14 cellular contexts compared by ENCODE assay signal in the genomic region with DNA sequence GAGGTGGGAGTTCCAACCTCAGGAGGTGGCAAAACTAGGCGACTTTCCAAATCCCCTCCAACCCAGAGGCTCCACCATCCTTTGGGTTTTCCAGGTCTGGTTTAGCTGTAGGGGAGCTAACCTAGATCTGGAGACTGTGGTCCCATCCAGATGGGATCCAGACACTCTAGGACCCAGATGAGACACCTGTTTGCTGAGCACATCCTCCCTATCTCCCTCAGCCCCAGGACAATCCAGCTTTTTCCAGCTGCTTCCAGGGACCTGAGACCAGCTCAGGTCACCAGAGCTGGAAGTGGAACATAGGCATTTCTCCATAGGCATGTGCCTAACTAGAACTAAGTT. TPM values are rescaled to one million over a fixed set of nuclear protein-coding genes. Genes with fewer than 3 reads are reported as not detected.
A peak's percentile ranks its signal among the peaks of the same experiment; 100 is the strongest.
DNase-seq lines count a peak whose midpoint lies in the region; ATAC-seq and TF ChIP-seq lines count a peak whose summit lies in the region.
"Had no signal": no experiment of that assay in that cellular context is flagged by ENCODE, and none has a peak within 500 bp of the region (broad histone marks: within the 10 kb centered on the region; RNA-seq: fewer than 3 reads in every experiment).

No MANE protein-coding gene starts in this region.

- POLR2A ChIA-PET in HEK293 (lab: Yijun Ruan, JAX) = interaction anchor here (1.1 to 1.4 kb wide), 3 partner anchors 14 to 309 kb away, joined by 3 to 8 read pairs (median 4); partner anchors contain the start of gene UBP1
- POLR2A ChIA-PET in Panc1 (lab: Charles Lee) = no interaction called here

- H3K4me1 ChIP-seq in HEK293 (ENCODE audit: control insufficient read depth, insufficient read depth, low read length) = no peaks in the 10 kb centered on the region
- no peaks in the 10 kb centered on the region for H3K4me1 ChIP-seq in Panc1 (ENCODE audit: control insufficient read depth, insufficient read depth, low read length)
- H3K4me1 ChIP-seq: psoas muscle had no signal

- no peaks in the 10 kb centered on the region for H3K27me3 ChIP-seq in Panc1 (ENCODE audit: control insufficient read depth, insufficient read depth, low read length)
- H3K27me3 ChIP-seq: esophagus squamous epithelium, heart left ventricle, stomach had no signal

- DNase-seq in Panc1 (ENCODE audit: low read depth, low spot score) = no peak
- DNase-seq in retina = peak; percentile 28
- no peak for DNase-seq in stimulated activated CD4-positive, alpha-beta T cell treated with anti-CD3 and anti-CD28 coated beads, Interleukin-4, amount 100 ng/mL, for 4 hours
- no peak for DNase-seq in islet precursor cell
- DNase-seq: activated B cell treated with CpG ODN at 0.5 μM for 24 hours, DMS 273 treated with DMSO at 0.1 percent for 48 hours, esophagus squamous epithelium, heart left ventricle, psoas muscle had no signal

- no TSS peak for BruUV-seq in Panc1 (replicated peaks; lab: Mats Ljungman, UMichigan)

- ATAC-seq in GM18511 (IDR thresholded peaks at IDR 0.05; ENCODE audit: unreplicated experiment) (peak; percentile 8), Panc1 (peak; percentile 20; the same call in 1 of the 2 replicates), HG03520 (IDR thresholded peaks at IDR 0.05; ENCODE audit: unreplicated experiment) (no peak)
- ATAC-seq: natural killer cell treated with Interleukin-12 subunit alpha and Interleukin-12 subunit beta and Interleukin-15 and Interleukin-18, amount 100 ng/mL, for 72 hours had no signal

- H3K36me3 ChIP-seq in HEK293 (ENCODE audit: control insufficient read depth in 2 of 2, insufficient read depth in 1 of 2, low read length in 2 of 2) (peaks cover 11 to 54% of the 10 kb centered on the region in 2 experiments; a peak in 2 of 3 replicates), Panc1 (ENCODE audit: control insufficient read depth, insufficient read depth, low read length) (peaks cover 2% of the 10 kb centered on the region; the same call in 1 of the 2 replicates)

- in situ Hi-C loops in Panc1 (cut with HindIII; ENCODE audit: low pct_unique_long_range_greater_than_20kb, low sequenced_read_pairs) = no loop called here

- H3K4me3 ChIP-seq in HEK293 (ENCODE audit: low read depth, low read length) (no peak overlapping the region), Panc1 (ENCODE audit: low read depth in 2 of 2, low read length in 2 of 2) (no peak overlapping the region)
- H3K4me3 ChIP-seq: esophagus squamous epithelium, heart left ventricle, psoas muscle, stomach had no signal

- H3K27ac ChIP-seq in HEK293 (ENCODE audit: extremely low read depth, low read depth, low read length) = no peak overlapping the region
- no peak overlapping the region for H3K27ac ChIP-seq in Panc1 (ENCODE audit: low read length)
- H3K27ac ChIP-seq: heart left ventricle, psoas muscle, stomach had no signal

- intact Hi-C loops in Panc1 (cut with micrococcal nuclease; ENCODE audit: unreplicated experiment) = no loop called here

- H3K9me3 ChIP-seq in HEK293 (ENCODE audit: control insufficient read depth, insufficient read depth, low read depth, low read length) (no peaks in the 10 kb centered on the region), Panc1 (ENCODE audit: control insufficient read depth, insufficient read depth, low read depth, low read length) (no peaks in the 10 kb centered on the region)
- H3K9me3 ChIP-seq: esophagus squamous epithelium, heart left ventricle, psoas muscle, stomach had no signal

- no peak for TF ChIP-seq CTCF in HEK293 (tag by site-specific recombination; IDR thresholded peaks at IDR 0.05)
- 0 out of 2 replicates have a peak, but pooled peaks have one; percentile 18 for TF ChIP-seq CTCF in Panc1 (IDR thresholded peaks at IDR 0.05)

- CTCF ChIA-PET in HEK293 (lab: Yijun Ruan, JAX) = interaction anchor here (0.6 to 8.4 kb wide), 26 partner anchors 8 to 655 kb away, joined by 3 to 113 read pairs (median 3); partner anchors contain the start of gene CRTAP
- CTCF ChIA-PET in Panc1 (lab: Charles Lee) = interaction anchor here (0.5 to 3.0 kb wide), 7 partner anchors 15 to 243 kb away, joined by 3 to 47 read pairs (median 3); partner anchors contain the start of gene FBXL2

TF ChIP-seq in HEK293, 187 proteins besides CTCF, POLR2A, EP300 and RAD21:
- peak; percentile 64 for TF ChIP-seq SCRT2 (tag by site-specific recombination; IDR thresholded peaks at IDR 0.05)
- no peak for TF ChIP-seq ZNF514 (tag by site-specific recombination; IDR thresholded peaks at IDR 0.05)
- TF ChIP-seq ZNF366 (tag by site-specific recombination; conservative IDR thresholded peaks at IDR 0.05) = no peak
TF ChIP-seq in HEK293: peak in this region for 1.

RNA-seq across cellular contexts. Expression of gene CRTAP, which starts 18.2 kb away (rescaled TPM):
- total RNA-seq in Panc1 (2021; ENCODE audit: unreplicated experiment) = 99.3 TPM
- polyA plus RNA-seq in Panc1 (2012; ENCODE audit: insufficient read length) = 76.8 TPM

RNA-seq across cellular contexts. Expression of gene GLB1, which starts 35.0 kb away (rescaled TPM):
- total RNA-seq in Panc1 (2021; ENCODE audit: unreplicated experiment) = 39.1 TPM
- polyA plus RNA-seq in Panc1 (2012; ENCODE audit: insufficient read length) = 43.1 TPM

RNA-seq across cellular contexts. Expression of gene TMPPE, which starts 35.0 kb away (rescaled TPM):
- 5.8 TPM for total RNA-seq in Panc1 (2021; ENCODE audit: unreplicated experiment)
- polyA plus RNA-seq in Panc1 (2012; ENCODE audit: insufficient read length) = 0.69 TPM
